8 cellular contexts compared by ENCODE assay signal in the genomic region with DNA sequence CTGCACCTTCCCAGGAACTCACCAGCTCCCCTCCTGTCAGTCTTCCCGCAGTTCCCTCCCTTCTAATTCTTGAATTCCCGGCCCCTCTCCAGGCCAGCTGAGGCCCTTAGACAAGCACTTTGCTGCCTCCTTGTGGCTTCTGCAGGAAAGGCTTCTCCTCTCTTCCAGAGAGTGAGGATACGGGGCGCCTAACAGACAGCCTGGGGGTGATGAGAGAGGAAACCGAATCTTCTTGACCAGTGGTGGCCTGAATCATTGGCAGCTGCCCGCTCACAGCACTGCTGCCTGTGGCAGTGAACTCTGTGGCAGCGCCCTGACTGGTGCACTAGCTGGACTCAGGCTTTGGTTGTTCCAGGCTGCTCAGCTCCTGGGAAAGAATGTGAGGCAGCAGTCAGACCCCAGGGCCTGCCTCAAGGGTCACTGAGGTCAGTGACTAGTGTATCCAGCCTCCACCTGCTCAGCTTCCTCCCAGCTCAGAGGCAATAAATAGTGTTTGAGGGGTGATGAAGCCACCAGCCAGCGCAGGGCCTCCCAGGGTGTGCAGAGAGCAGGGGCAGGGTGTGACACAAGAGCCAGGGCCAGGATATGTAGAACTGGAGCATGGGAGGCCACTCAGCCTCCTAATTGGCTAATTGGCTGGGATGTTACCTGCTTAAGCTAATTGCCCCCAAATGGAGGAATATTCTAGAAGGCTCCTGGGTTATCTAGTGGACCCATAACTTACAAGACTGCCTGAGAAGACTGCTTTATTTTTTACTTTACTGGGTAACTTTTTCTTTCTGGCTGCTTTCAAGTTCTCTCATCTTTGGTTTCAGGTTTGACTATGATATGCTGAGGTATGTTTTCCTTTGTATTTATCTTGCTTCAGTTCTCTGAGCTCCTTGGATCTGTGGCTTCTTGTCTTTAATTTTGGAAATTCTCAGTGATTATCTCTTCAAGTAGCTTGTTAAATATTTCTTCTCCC. TPM values are rescaled to one million over a fixed set of nuclear protein-coding genes. Genes with fewer than 3 reads are reported as not detected.
DNase-seq lines count a peak whose midpoint lies in the region; ATAC-seq and TF ChIP-seq lines count a peak whose summit lies in the region.

No MANE protein-coding gene starts in this region.

- no peaks in the 10 kb centered on the region for H3K36me3 ChIP-seq in mucosa of descending colon (ENCODE audit: low read depth)

- TF ChIP-seq CTCF in epithelial cell of proximal tubule (conservative IDR thresholded peaks at IDR 0.05; ENCODE audit: low read depth, low read length) (peak; percentile 96), mucosa of descending colon (IDR thresholded peaks at IDR 0.05) (peak; percentile 55)

- TF ChIP-seq POLR2A in GM18505 (IDR thresholded peaks at IDR 0.05; ENCODE audit: borderline replicate concordance, extremely low read depth, insufficient read depth, insufficient read length), result no peak

- H3K9me3 ChIP-seq in mucosa of descending colon, result no peaks in the 10 kb centered on the region

- ATAC-seq in mucosa of descending colon, result peak; percentile 90
- ATAC-seq in stimulated activated naive CD8-positive, alpha-beta T cell treated with anti-CD3 and anti-CD28 coated beads, Interleukin-15, Interleukin-2, amounts not matched to agents 100 U/mL and 50 U/mL, for 24 hours, result peak; percentile 55
- ATAC-seq in GM18505 (IDR thresholded peaks at IDR 0.05; ENCODE audit: unreplicated experiment), result no peak

- no peaks in the 10 kb centered on the region for H3K4me1 ChIP-seq in mucosa of descending colon (ENCODE audit: low read depth)

- intact Hi-C loops in mucosa of descending colon (cut with DNase I, micrococcal nuclease), result no loop called here

- H3K4me3 ChIP-seq in epithelial cell of proximal tubule (ENCODE audit: low read depth, low read length) (no peak overlapping the region), mucosa of descending colon (no peak overlapping the region)

- peak; percentile 59 for DNase-seq in DMS153 treated with DMSO at 0.1 percent for 48 hours (lab: John Stamatoyannopoulos, UW; ENCODE audit: unreplicated experiment)
- DNase-seq in HK-2 (ENCODE audit: unreplicated experiment), result peak; percentile 81
- peak; percentile 80 for DNase-seq in NCI-H82 treated with DMSO at 0.1 percent for 48 hours (lab: John Stamatoyannopoulos, UW; ENCODE audit: unreplicated experiment)
- DNase-seq in activated CD8-positive, alpha-beta memory T cell treated with anti-CD3 and anti-CD28 coated beads, Interleukin-2, amount 50 U/mL, for 48 hours, result peak; percentile 73
- DNase-seq in epithelial cell of proximal tubule (ENCODE audit: low read depth), result peak; percentile 47
- DNase-seq in mucosa of descending colon, result peak in 2 of 3 donors; percentile 51 to 83
- DNase-seq in stimulated activated naive CD8-positive, alpha-beta T cell treated with anti-CD3 and anti-CD28 coated beads, Interleukin-15, Interleukin-2, amounts not matched to agents 100 U/mL and 50 U/mL, for 24 hours, result peak; percentile 59

RNA-seq across cellular contexts. Expression of a gene that starts 12.9 kb away (rescaled TPM):
- total RNA-seq in epithelial cell of proximal tubule, result 62.4 and 118 TPM in 2 replicates
- total RNA-seq in mucosa of descending colon, result 10 to 100 TPM; 51.6 to 66.7 (median 55.9) TPM

RNA-seq across cellular contexts. Expression of a gene that starts 24.6 kb away (rescaled TPM):
- total RNA-seq in epithelial cell of proximal tubule, result 0.07 TPM in 1 of 2 replicates, not detected in the other
- total RNA-seq in mucosa of descending colon, result under 1 TPM; 0.35 to 0.63 (median 0.39) TPM

RNA-seq across cellular contexts. Expression of a gene that starts 42.0 kb away (rescaled TPM):
- total RNA-seq in epithelial cell of proximal tubule, result 0.07 and 0.12 TPM in 2 replicates
- under 1 TPM in 2 of 3 donors, not detected in 1; 0.13 to 0.19 TPM for total RNA-seq in mucosa of descending colon

RNA-seq across cellular contexts. Expression of a gene that starts 42.5 kb away (rescaled TPM):
- total RNA-seq in epithelial cell of proximal tubule (10.6 and 12.4 TPM in 2 replicates), mucosa of descending colon (10 to 100 TPM; 11.5 to 27.2 (median 12.7) TPM)
